In genomic region chrX:74656079-74656745, GRCh38 we compare ENCODE assay signal across 28 cellular contexts. TPM values are rescaled to one million over a fixed set of nuclear protein-coding genes. Genes with fewer than 3 reads are reported as not detected.
DNase-seq lines count a peak whose midpoint lies in the region; ATAC-seq, FAIRE-seq and TF ChIP-seq lines count a peak whose summit lies in the region.
"Had no signal": no experiment of that assay in that cellular context is flagged by ENCODE, and none has a peak within 500 bp of the region (broad histone marks: within the 10 kb centered on the region; RNA-seq: fewer than 3 reads in every experiment).

No MANE protein-coding gene starts in this region.

- intact Hi-C loops in kidney (cut with DNase I) = no loop called here

- no peak overlapping the region for H3K9ac ChIP-seq in kidney (ENCODE audit: low read length in 2 of 2)
- H3K9ac ChIP-seq: BLaER1, KMS-11, parathyroid adenoma had no signal

- no peaks in the 10 kb centered on the region; the same call in 1 of the 2 replicates for H3K27me3 Mint-ChIP-seq in HFFc6 (ENCODE audit: insufficient read depth)

- no peaks in the 10 kb centered on the region for H3K36me3 ChIP-seq in kidney (ENCODE audit: control insufficient read depth in 1 of 2, insufficient read depth in 2 of 2, low read length in 2 of 2)
- H3K36me3 ChIP-seq: BLaER1, heart left ventricle, lower lobe of right lung, sigmoid colon, WERI-Rb-1 had no signal

- TF ChIP-seq CTCF in HFFc6 (IDR thresholded peaks at IDR 0.05) = no peak
- no peak for TF ChIP-seq CTCF in kidney (IDR thresholded peaks at IDR 0.05; ENCODE audit: borderline replicate concordance, extremely low read depth, insufficient read depth)

- peaks cover 7% of the 10 kb centered on the region for H3K4me1 Mint-ChIP-seq in HFFc6 (ENCODE audit: low read depth)
- H3K4me1 Mint-ChIP-seq: naive B cell had no signal

- H3K36me3 Mint-ChIP-seq in HFFc6 (ENCODE audit: low read depth) = no peaks in the 10 kb centered on the region
- H3K36me3 Mint-ChIP-seq: naive B cell had no signal

- FAIRE-seq in kidney (lab: Jason Lieb, UNC) = no peak
- FAIRE-seq: D721Med, GM12891 had no signal

- peak; percentile 50 for DNase-seq in A172 (ENCODE audit: low spot score)
- DNase-seq in HFFc6 = peak; percentile 36
- peak; percentile 3 for DNase-seq in T1000 (lab: John Stamatoyannopoulos, UW)
- DNase-seq in kidney = peak; percentile 18
- DNase-seq in NCI-H446 treated with DMSO at 0.1 percent for 48 hours (lab: John Stamatoyannopoulos, UW) = no peak
- DNase-seq in DMS153 treated with DMSO at 0.1 percent for 48 hours (lab: John Stamatoyannopoulos, UW; ENCODE audit: unreplicated experiment) = no peak
- DNase-seq in COR-L47 (lab: John Stamatoyannopoulos, UW) = no peak
- DNase-seq: 8988T; activated CD4-positive, alpha-beta T cell treated with anti-CD3 and anti-CD28 coated beads, Interleukin-2, amount 50 U/mL, for 48 hours; activated gamma-delta T cell; caudate nucleus; GF-D8; heart left ventricle; lower lobe of right lung; naive B cell; NCI-H1105; NCI-H2081 treated with DMSO at 0.1 percent for 48 hours; NCI-H526; SHP77 treated with DMSO at 0.1 percent for 48 hours; sigmoid colon; WERI-Rb-1 had no signal

- H3K27ac Mint-ChIP-seq in HFFc6 = no peak overlapping the region; the same call in 1 of the 2 replicates
- H3K27ac Mint-ChIP-seq: naive B cell had no signal

- no peaks in the 10 kb centered on the region for H3K9me3 ChIP-seq in kidney (ENCODE audit: control insufficient read depth in 1 of 2, low read length in 2 of 2)
- H3K9me3 ChIP-seq: heart left ventricle, lower lobe of right lung, sigmoid colon had no signal

- H3K9me3 Mint-ChIP-seq in HFFc6 = no peaks in the 10 kb centered on the region

- ATAC-seq in HG03520 (IDR thresholded peaks at IDR 0.05; ENCODE audit: unreplicated experiment) = no peak
- ATAC-seq: esophagus mucosa, heart left ventricle, lower lobe of right lung had no signal

- no peak overlapping the region for H3K4me3 ChIP-seq in kidney (ENCODE audit: low read length in 2 of 2)
- H3K4me3 ChIP-seq: BLaER1, heart left ventricle, lower lobe of right lung, sigmoid colon had no signal

- H3K4me1 ChIP-seq in kidney (ENCODE audit: control insufficient read depth in 1 of 2, insufficient read depth in 1 of 2, low read depth in 1 of 2, low read length in 2 of 2) = no peaks in the 10 kb centered on the region
- H3K4me1 ChIP-seq: BLaER1, heart left ventricle, lower lobe of right lung, parathyroid adenoma, sigmoid colon had no signal

- no peak overlapping the region for H3K27ac ChIP-seq in kidney (ENCODE audit: low read depth in 2 of 2, low read length in 2 of 2)
- H3K27ac ChIP-seq: BLaER1, heart left ventricle, KMS-11, lower lobe of right lung, parathyroid adenoma, sigmoid colon, WERI-Rb-1 had no signal

- H3K4me3 Mint-ChIP-seq in HFFc6 = peak overlapping the region; percentile 75
- H3K4me3 Mint-ChIP-seq: naive B cell had no signal

RNA-seq across cellular contexts. Expression of gene RLIM, which starts 41.8 kb away (rescaled TPM):
- 53.3 and 59.2 TPM in 2 replicates for total RNA-seq in A172 (2014; rRNA removed; shearing (Covaris generic))
- total RNA-seq in HFFc6 (2021; fragmentation: NEBNext Ultra II Directional; extraction: Animal tissue kit (Norgen Biotek cat#: 25700)) = 10 to 100 TPM; 43.9 to 50.0 (median 46.9) TPM
- total RNA-seq in kidney = 42.7 TPM
- polyA plus RNA-seq in kidney (ENCODE audit: insufficient read depth, low read depth, low replicate concordance) = 6.8 TPM

Comparison
In these comparisons a context has a peak if more than half of its experiments do, and no peak if none do; other contexts are left out.
1. DNase-seq: peak in A172 (single experiment), HFFc6 (single experiment), T1000 (single experiment) and kidney (single experiment); none in NCI-H446 treated with DMSO at 0.1 percent for 48 hours (single experiment), DMS153 treated with DMSO at 0.1 percent for 48 hours (single experiment) and COR-L47 (single experiment).